ENCODE assay signal across 1 cellular context in genomic region chr11:47338396-47339241, GRCh38.
TF ChIP-seq lines count a peak whose summit lies in the region.

No MANE protein-coding gene starts in this region.

TF ChIP-seq in H1, 55 proteins besides CTCF, POLR2A, EP300 and RAD21:
- TF ChIP-seq TAF7 (optimal IDR thresholded peaks at IDR 0.05; ENCODE audit: borderline replicate concordance, low read depth, low read length) (no peak), JUN (IDR thresholded peaks at IDR 0.05; ENCODE audit: low read depth, low read length) (no peak), MAX (IDR thresholded peaks at IDR 0.05) (no peak), TAF1 (IDR thresholded peaks at IDR 0.05; ENCODE audit: low read depth, low read length) (no peak)
TF ChIP-seq in H1: peak in this region for 0.
